In the genomic region with DNA sequence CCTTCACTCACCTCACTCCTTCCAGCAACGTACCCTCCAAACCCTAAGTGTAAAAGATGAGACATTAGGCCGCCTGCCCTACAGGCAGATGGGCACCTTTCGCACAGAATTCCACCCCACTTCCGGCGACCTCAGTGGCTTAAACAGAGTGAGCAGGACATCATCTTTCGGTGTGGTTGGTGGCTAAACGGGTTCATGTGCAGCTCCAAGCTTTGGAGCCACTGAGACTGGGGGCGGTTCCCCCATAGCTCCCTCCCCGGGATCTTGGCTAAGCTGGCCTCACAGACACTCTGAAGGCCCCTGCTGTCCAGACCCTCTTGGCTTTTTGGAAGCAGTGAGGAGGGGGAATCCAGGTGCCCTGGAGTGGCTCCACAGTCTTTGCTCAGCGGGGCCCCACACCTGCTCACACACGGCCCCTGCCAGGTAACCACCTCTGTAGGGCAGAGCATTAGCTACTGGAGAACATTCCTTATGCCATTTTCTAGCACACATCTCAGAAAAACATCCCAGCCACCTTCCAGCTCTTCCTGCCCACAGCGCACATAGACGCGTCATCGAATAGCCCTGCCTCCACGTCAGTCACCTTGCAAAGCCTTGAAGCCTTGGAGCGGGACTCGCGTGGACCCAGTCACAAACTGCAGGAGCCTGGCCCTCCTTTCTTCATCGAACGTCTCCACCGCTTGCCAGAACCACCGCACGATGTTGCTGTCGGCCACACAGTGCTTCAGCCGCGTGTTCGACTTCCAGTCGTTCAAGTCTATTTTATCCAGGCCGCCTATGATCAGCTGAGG, we compare ENCODE assay signal across 25 cellular contexts.
A peak's percentile ranks its signal among the peaks of the same experiment; 100 is the strongest.
DNase-seq lines count a peak whose midpoint lies in the region; ATAC-seq and TF ChIP-seq lines count a peak whose summit lies in the region.
"Had no signal": no experiment of that assay in that cellular context is flagged by ENCODE, and none has a peak within 500 bp of the region (broad histone marks: within the 10 kb centered on the region; RNA-seq: fewer than 3 reads in every experiment).

No MANE protein-coding gene starts in this region.

- H3K4me3 Mint-ChIP-seq in activated CD8-positive, alpha-beta memory T cell treated with anti-CD3 and anti-CD28 coated beads, Interleukin-2, amount 10 ng/mL, durations not matched to agents 7 days and 5 days, result no peak overlapping the region
- H3K4me3 Mint-ChIP-seq in endothelial cell (ENCODE audit: unreplicated experiment), result peak overlapping the region; percentile 65
- H3K4me3 Mint-ChIP-seq in stimulated activated naive B cell treated with anti-CD40 and anti-IgM and Interleukin-4, amounts not matched to agents 10 μg/mL and 1 μg/mL and 100 μg/mL, for 72 hours, result no peak overlapping the region
- H3K4me3 Mint-ChIP-seq: activated naive CD8-positive, alpha-beta T cell; CD8-positive, alpha-beta T cell; natural killer cell treated with Interleukin-12 subunit alpha and Interleukin-12 subunit beta and Interleukin-15 and Interleukin-18, amount 100 ng/mL, for 72 hours had no signal

- peak; percentile 35 for DNase-seq in activated CD8-positive, alpha-beta memory T cell treated with anti-CD3 and anti-CD28 coated beads, Interleukin-2, amount 10 ng/mL, durations not matched to agents 7 days and 5 days
- DNase-seq in activated CD8-positive, alpha-beta memory T cell treated with anti-CD3 and anti-CD28 coated beads, Interleukin-2, amount 50 U/mL, for 4 hours, result no peak
- DNase-seq in RWPE1 (ENCODE audit: low spot score) (no peak), endothelial cell (ENCODE audit: low spot score) (no peak), dermis blood vessel endothelial cell (no peak), foreskin keratinocyte (no peak)
- no peak for DNase-seq in stimulated activated naive B cell treated with anti-CD40 and anti-IgM and Interleukin-4, amounts not matched to agents 10 μg/mL and 1 μg/mL and 100 μg/mL, for 72 hours
- DNase-seq: activated CD4-positive, alpha-beta T cell treated with anti-CD3 and anti-CD28 coated beads for 48 hours; CD8-positive, alpha-beta T cell; central memory CD4-positive, alpha-beta T cell; DMS153; islet precursor cell; NCI-H1092; NCI-H1694 treated with DMSO at 0.1 percent for 48 hours; NCI-H524; PC-9; retina; Right ventricle myocardium superior; stimulated activated CD4-positive, alpha-beta T cell treated with anti-CD3 and anti-CD28 coated beads, Interleukin-2, amount 100 ng/mL, for 24 hours; substantia nigra had no signal

- H3K27ac ChIP-seq in RWPE1 (peak overlapping the region; percentile 8), foreskin keratinocyte (no peak overlapping the region)
- H3K27ac ChIP-seq: PC-9, VCaP had no signal

- H3K36me3 Mint-ChIP-seq in activated CD8-positive, alpha-beta memory T cell treated with anti-CD3 and anti-CD28 coated beads, Interleukin-2, amount 10 ng/mL, durations not matched to agents 7 days and 5 days, result peaks cover 31% of the 10 kb centered on the region
- H3K36me3 Mint-ChIP-seq in endothelial cell (ENCODE audit: low read depth, unreplicated experiment), result peaks cover 61% of the 10 kb centered on the region
- H3K36me3 Mint-ChIP-seq in stimulated activated naive B cell treated with anti-CD40 and anti-IgM and Interleukin-4, amounts not matched to agents 10 μg/mL and 1 μg/mL and 100 μg/mL, for 72 hours, result peaks cover 47 to 67% of the 10 kb centered on the region in 2 donors

- TF ChIP-seq CTCF in RWPE1 (conservative IDR thresholded peaks at IDR 0.05; ENCODE audit: low read depth) (no peak), endothelial cell (IDR thresholded peaks at IDR 0.05; ENCODE audit: unreplicated experiment) (no peak), foreskin keratinocyte (conservative IDR thresholded peaks at IDR 0.05) (no peak)

- POLR2A ChIA-PET in RWPE1 (lab: Yijun Ruan, JAX; ENCODE audit: low non-redundant PET), result interaction anchor here (0.6 kb wide), 1 partner anchor 77 kb away, joined by 3 read pairs; no protein-coding TSS in a partner anchor

- H3K27me3 Mint-ChIP-seq in activated CD8-positive, alpha-beta memory T cell treated with anti-CD3 and anti-CD28 coated beads, Interleukin-2, amount 10 ng/mL, durations not matched to agents 7 days and 5 days, result no peaks in the 10 kb centered on the region
- peaks cover 25% of the 10 kb centered on the region for H3K27me3 Mint-ChIP-seq in endothelial cell (ENCODE audit: unreplicated experiment)
- no peaks in the 10 kb centered on the region for H3K27me3 Mint-ChIP-seq in stimulated activated naive B cell treated with anti-CD40 and anti-IgM and Interleukin-4, amounts not matched to agents 10 μg/mL and 1 μg/mL and 100 μg/mL, for 72 hours
- H3K27me3 Mint-ChIP-seq: activated naive CD8-positive, alpha-beta T cell; natural killer cell treated with Interleukin-12 subunit alpha and Interleukin-12 subunit beta and Interleukin-15 and Interleukin-18, amount 100 ng/mL, for 72 hours had no signal

- no peaks in the 10 kb centered on the region for H3K9me3 Mint-ChIP-seq in activated CD8-positive, alpha-beta memory T cell treated with anti-CD3 and anti-CD28 coated beads, Interleukin-2, amount 10 ng/mL, durations not matched to agents 7 days and 5 days (ENCODE audit: low read depth)
- H3K9me3 Mint-ChIP-seq in endothelial cell (ENCODE audit: unreplicated experiment), result no peaks in the 10 kb centered on the region
- no peaks in the 10 kb centered on the region for H3K9me3 Mint-ChIP-seq in stimulated activated naive B cell treated with anti-CD40 and anti-IgM and Interleukin-4, amounts not matched to agents 10 μg/mL and 1 μg/mL and 100 μg/mL, for 72 hours
- H3K9me3 Mint-ChIP-seq: activated T-helper 2 cell treated with anti-CD3 and anti-CD28 coated beads, Interferon-gamma antibody, Interleukin-2, Interleukin-4, amounts not matched to agents 10 μg/mL and 5 μg/mL and 100 μg/mL, durations not matched to agents 14 hours and 24 hours and 36 hours; CD8-positive, alpha-beta T cell; natural killer cell treated with Interleukin-12 subunit alpha and Interleukin-12 subunit beta and Interleukin-15 and Interleukin-18, amount 100 ng/mL, for 72 hours had no signal

- H3K4me1 ChIP-seq in foreskin keratinocyte, result no peaks in the 10 kb centered on the region

- ATAC-seq in activated CD8-positive, alpha-beta memory T cell treated with anti-CD3 and anti-CD28 coated beads, Interleukin-2, amount 10 ng/mL, durations not matched to agents 7 days and 5 days, result no peak
- ATAC-seq in stimulated activated naive B cell treated with anti-CD40 and anti-IgM and Interleukin-4, amounts not matched to agents 10 μg/mL and 1 μg/mL and 100 μg/mL, for 72 hours (replicated peaks), result no peak
- ATAC-seq in GM19467 (IDR thresholded peaks at IDR 0.05; ENCODE audit: unreplicated experiment), result no peak
- ATAC-seq in foreskin keratinocyte, result no peak
- ATAC-seq: CD8-positive, alpha-beta T cell; natural killer cell treated with Interleukin-12 subunit alpha and Interleukin-12 subunit beta and Interleukin-15 and Interleukin-18, amount 100 ng/mL, for 72 hours had no signal

- H3K4me1 Mint-ChIP-seq in activated CD8-positive, alpha-beta memory T cell treated with anti-CD3 and anti-CD28 coated beads, Interleukin-2, amount 10 ng/mL, durations not matched to agents 7 days and 5 days, result no peaks in the 10 kb centered on the region
- peaks cover 5% of the 10 kb centered on the region for H3K4me1 Mint-ChIP-seq in endothelial cell (ENCODE audit: unreplicated experiment)
- no peaks in the 10 kb centered on the region for H3K4me1 Mint-ChIP-seq in stimulated activated naive B cell treated with anti-CD40 and anti-IgM and Interleukin-4, amounts not matched to agents 10 μg/mL and 1 μg/mL and 100 μg/mL, for 72 hours

- CTCF ChIA-PET in activated CD8-positive, alpha-beta memory T cell treated with anti-CD3 and anti-CD28 coated beads, Interleukin-2, amount 10 ng/mL, durations not matched to agents 7 days and 5 days (lab: Charles Lee), result interaction anchor here (1.6 to 4.2 kb wide), 2 partner anchors 10 to 279 kb away, joined by 4 to 25 read pairs; no protein-coding TSS in a partner anchor
- CTCF ChIA-PET in RWPE1 (lab: Yijun Ruan, JAX), result interaction anchor here (0.5 to 0.6 kb wide), 2 partner anchors 269 to 355 kb away, joined by 3 read pairs; no protein-coding TSS in a partner anchor

- no peaks in the 10 kb centered on the region for H3K27me3 ChIP-seq in foreskin keratinocyte

- H3K27ac Mint-ChIP-seq in activated CD8-positive, alpha-beta memory T cell treated with anti-CD3 and anti-CD28 coated beads, Interleukin-2, amount 10 ng/mL, durations not matched to agents 7 days and 5 days, result no peak overlapping the region
- peak overlapping the region; percentile 67 for H3K27ac Mint-ChIP-seq in endothelial cell (ENCODE audit: unreplicated experiment)
- peak overlapping the region; percentile 16 for H3K27ac Mint-ChIP-seq in stimulated activated naive B cell treated with anti-CD40 and anti-IgM and Interleukin-4, amounts not matched to agents 10 μg/mL and 1 μg/mL and 100 μg/mL, for 72 hours
- H3K27ac Mint-ChIP-seq: activated naive CD8-positive, alpha-beta T cell; activated T-helper 2 cell treated with anti-CD3 and anti-CD28 coated beads, Interferon-gamma antibody, Interleukin-2, Interleukin-4, amounts not matched to agents 10 μg/mL and 5 μg/mL and 100 μg/mL, durations not matched to agents 14 hours and 24 hours and 36 hours; CD8-positive, alpha-beta T cell; natural killer cell treated with Interleukin-12 subunit alpha and Interleukin-12 subunit beta and Interleukin-15 and Interleukin-18, amount 100 ng/mL, for 72 hours had no signal
